ENCODE assay signal across 9 cellular contexts in the genomic region with DNA sequence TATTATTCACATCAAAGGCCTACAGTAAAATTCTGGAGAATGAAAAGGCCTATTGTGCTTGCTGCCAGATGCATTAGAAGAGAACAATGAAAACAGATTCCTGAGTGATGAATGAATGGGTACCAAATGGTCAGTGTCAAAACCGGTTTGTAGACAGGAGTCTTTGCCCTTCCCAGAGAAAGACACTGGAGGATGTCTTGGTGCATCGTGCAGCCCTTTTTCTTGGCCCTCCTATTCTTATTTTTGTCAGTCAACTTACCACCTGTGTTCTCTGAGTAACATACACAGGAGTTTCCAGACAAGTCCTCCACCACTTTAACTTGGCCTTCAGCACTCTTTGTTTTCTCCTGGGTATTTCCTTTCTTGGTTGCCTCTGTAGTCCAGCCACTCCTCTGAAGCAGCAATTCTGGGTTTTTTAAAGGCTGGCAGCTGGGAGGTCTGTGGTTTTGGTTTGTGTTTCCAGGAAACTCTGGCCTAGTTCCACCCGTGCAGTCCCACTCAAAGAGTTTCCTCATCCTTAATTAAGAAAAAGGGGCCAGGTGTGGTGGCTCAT. TPM values are rescaled to one million over a fixed set of nuclear protein-coding genes. Genes with fewer than 3 reads are reported as not detected.
A peak's percentile ranks its signal among the peaks of the same experiment; 100 is the strongest.
DNase-seq lines count a peak whose midpoint lies in the region; FAIRE-seq and TF ChIP-seq lines count a peak whose summit lies in the region.
"Had no signal": no experiment of that assay in that cellular context is flagged by ENCODE, and none has a peak within 500 bp of the region (broad histone marks: within the 10 kb centered on the region; RNA-seq: fewer than 3 reads in every experiment).

No MANE protein-coding gene starts in this region.

- H3K4me2 ChIP-seq in astrocyte (ENCODE audit: low read length) = no peak overlapping the region

- FAIRE-seq in astrocyte (lab: Jason Lieb, UNC) = no peak

- no peak overlapping the region for H3K4me3 Mint-ChIP-seq in astrocyte (ENCODE audit: unreplicated experiment)
- H3K4me3 Mint-ChIP-seq: central memory CD8-positive, alpha-beta T cell had no signal

- no peaks in the 10 kb centered on the region for H3K9me3 Mint-ChIP-seq in astrocyte (ENCODE audit: unreplicated experiment)
- H3K9me3 Mint-ChIP-seq: central memory CD8-positive, alpha-beta T cell had no signal

- peaks cover 18% of the 10 kb centered on the region for H3K4me1 ChIP-seq in astrocyte (ENCODE audit: insufficient read depth, low read length)

- peak; percentile 99 for DNase-seq in GF-D8 (lab: John Stamatoyannopoulos, UW)
- peak; percentile 16 for DNase-seq in NB4 (ENCODE audit: low read depth)
- DNase-seq in astrocyte (ENCODE audit: low read depth) = peak; percentile 77
- peak; percentile 90 for DNase-seq in myocyte (ENCODE audit: low read depth)
- DNase-seq in GM13976 (ENCODE audit: low spot score) = no peak
- DNase-seq in inferior parietal cortex (ENCODE audit: extremely low spot score) = no peak
- DNase-seq in activated CD4-positive, CD25-positive, alpha-beta regulatory T cell treated with anti-CD3 and anti-CD28 coated beads, Interleukin-2, amount 50 U/mL, for 72 hours = no peak
- DNase-seq in DMS 273 treated with DMSO at 0.1 percent for 48 hours (lab: John Stamatoyannopoulos, UW) = no peak

- H3K79me2 ChIP-seq in astrocyte (ENCODE audit: insufficient read depth, low read length) = no peaks in the 10 kb centered on the region

- H3K27ac Mint-ChIP-seq in astrocyte (ENCODE audit: unreplicated experiment) = no peak overlapping the region

- H3K36me3 ChIP-seq in astrocyte (ENCODE audit: insufficient read depth, low read length) = no peaks in the 10 kb centered on the region

- in situ Hi-C loops in GM13976 (cut with MboI; ENCODE audit: low sequenced_read_pairs, unreplicated experiment) = no loop called here

- no peaks in the 10 kb centered on the region for H3K27me3 Mint-ChIP-seq in astrocyte (ENCODE audit: low read depth, unreplicated experiment)
- H3K27me3 Mint-ChIP-seq: central memory CD8-positive, alpha-beta T cell had no signal

- peaks cover 7% of the 10 kb centered on the region for H3K36me3 Mint-ChIP-seq in astrocyte (ENCODE audit: low read depth, unreplicated experiment)

- no peak overlapping the region for H2AFZ ChIP-seq in astrocyte (ENCODE audit: low read depth, low read length)

- no peak for TF ChIP-seq POLR2A in NB4 (IDR thresholded peaks at IDR 0.05; ENCODE audit: extremely low read depth, insufficient read length)

- no peak overlapping the region for H3K27ac ChIP-seq in astrocyte (ENCODE audit: low read depth, low read length)

- H3K9me3 ChIP-seq in astrocyte (ENCODE audit: insufficient read depth, low read depth, low read length) = no peaks in the 10 kb centered on the region

- H3K4me3 ChIP-seq in NB4 (ENCODE audit: low read depth, low read length) = no peak overlapping the region
- H3K4me3 ChIP-seq in astrocyte (ENCODE audit: insufficient read depth, low read depth, low read length) = no peak overlapping the region

- H3K4me1 Mint-ChIP-seq in astrocyte (ENCODE audit: low read depth, unreplicated experiment) = peaks cover 20% of the 10 kb centered on the region

- H4K20me1 ChIP-seq in astrocyte (ENCODE audit: insufficient read depth, low read length) = no peaks in the 10 kb centered on the region

- no peak overlapping the region for H3K9ac ChIP-seq in astrocyte (ENCODE audit: low read length)

- TF ChIP-seq CTCF in NB4 (IDR thresholded peaks at IDR 0.05; ENCODE audit: low read depth, low read length) (no peak), astrocyte (IDR thresholded peaks at IDR 0.05; ENCODE audit: insufficient read depth, low read depth, low read length) (no peak), GM13976 (IDR thresholded peaks at IDR 0.05; ENCODE audit: borderline replicate concordance, control extremely low read depth, extremely low read depth, insufficient read depth, missing control alignments) (no peak)

- H3K27me3 ChIP-seq in astrocyte (ENCODE audit: insufficient read depth, low read length) = no peaks in the 10 kb centered on the region

RNA-seq across cellular contexts. Expression of a gene that starts 29.4 kb away (rescaled TPM):
- total RNA-seq in astrocyte (7.2 and 9.1 TPM in 2 replicates), myocyte (1.7 and 2.5 TPM in 2 replicates)
- polyA plus RNA-seq in myocyte (2012) = 2.0 TPM

RNA-seq across cellular contexts. Expression of a gene that starts 55.4 kb away (rescaled TPM):
- total RNA-seq in astrocyte (474 and 484 TPM in 2 replicates), myocyte (918 and 1,000 TPM in 2 replicates)
- polyA plus RNA-seq in myocyte (2012) = 371 TPM

Comparison
In these comparisons a context has a peak if more than half of its experiments do, and no peak if none do; other contexts are left out.
1. DNase-seq: peak in GF-D8 (single experiment), NB4 (single experiment), astrocyte (single experiment) and myocyte (single experiment); none in GM13976 (single experiment), inferior parietal cortex (single experiment), activated CD4-positive, CD25-positive, alpha-beta regulatory T cell treated with anti-CD3 and anti-CD28 coated beads, Interleukin-2, amount 50 U/mL, for 72 hours (single experiment) and DMS 273 treated with DMSO at 0.1 percent for 48 hours (single experiment).